18 cellular contexts compared by ENCODE assay signal in genomic region chr10:12564173-12564572, GRCh38.
DNase-seq lines count a peak whose midpoint lies in the region; ATAC-seq and TF ChIP-seq lines count a peak whose summit lies in the region.
"Had no signal": no experiment of that assay in that cellular context is flagged by ENCODE, and none has a peak within 500 bp of the region (broad histone marks: within the 10 kb centered on the region; RNA-seq: fewer than 3 reads in every experiment).

No MANE protein-coding gene starts in this region.

- no peaks in the 10 kb centered on the region for H3K4me1 ChIP-seq in breast epithelium

- no peaks in the 10 kb centered on the region for H3K9me3 ChIP-seq in breast epithelium

- no peaks in the 10 kb centered on the region for H3K9me3 Mint-ChIP-seq in MCF 10A (ENCODE audit: unreplicated experiment)
- no peaks in the 10 kb centered on the region for H3K9me3 Mint-ChIP-seq in stimulated activated naive B cell treated with anti-CD40 and anti-IgM and Interleukin-4, amounts not matched to agents 10 μg/mL and 1 μg/mL and 100 μg/mL, for 72 hours
- H3K9me3 Mint-ChIP-seq: neural crest cell had no signal

- in situ Hi-C loops in ACHN (cut with HindIII; ENCODE audit: low pct_ligation_motif_present, low pct_unique_long_range_greater_than_20kb, low sequenced_read_pairs), result no loop called here

- H3K27ac ChIP-seq in breast epithelium, result no peak overlapping the region
- H3K27ac ChIP-seq in epithelial cell of prostate, result no peak overlapping the region

- peak overlapping the region; percentile 46 for H3K27ac Mint-ChIP-seq in MCF 10A (ENCODE audit: low read depth, unreplicated experiment)
- H3K27ac Mint-ChIP-seq in stimulated activated naive B cell treated with anti-CD40 and anti-IgM and Interleukin-4, amounts not matched to agents 10 μg/mL and 1 μg/mL and 100 μg/mL, for 72 hours, result peak overlapping the region; percentile 49

- CTCF ChIA-PET in MCF 10A (lab: Yijun Ruan, JAX), result interaction anchor here (0.7 to 1.1 kb wide), 3 partner anchors 55 to 147 kb away, joined by 3 read pairs; no protein-coding TSS in a partner anchor

- POLR2A ChIA-PET in MCF 10A (lab: Yijun Ruan, JAX), result interaction anchor here (0.5 to 1.7 kb wide), 7 partner anchors 9 to 143 kb away, joined by 3 to 5 read pairs (median 3); no protein-coding TSS in a partner anchor

- DNase-seq in MCF 10A (ENCODE audit: unreplicated experiment) (peak; percentile 25), breast epithelium (ENCODE audit: low spot score in 2 of 2) (no peak), SW480 (ENCODE audit: low spot score) (peak; percentile 9), epithelial cell of prostate (ENCODE audit: low read depth, low spot score) (peak; percentile 16), NOMO-1 (lab: John Stamatoyannopoulos, UW; ENCODE audit: unreplicated experiment in 2 of 2) (no peak), ACHN (no peak), amygdala (lab: John Stamatoyannopoulos, UW) (no peak)
- DNase-seq in stimulated activated naive B cell treated with anti-CD40 and anti-IgM and Interleukin-4, amounts not matched to agents 10 μg/mL and 1 μg/mL and 100 μg/mL, for 72 hours, result no peak
- DNase-seq: activated T-cell treated with anti-CD3 and anti-CD28 coated beads for 4 hours; amniotic stem cell; GF-D8; islet precursor cell; Karpas-422; mesendoderm; NCI-H1417 treated with DMSO at 0.1 percent for 48 hours; stimulated activated CD4-positive, alpha-beta T cell treated with anti-CD3 and anti-CD28 coated beads, Interleukin-15, amount 100 ng/mL, for 24 hours had no signal

- H3K36me3 ChIP-seq in breast epithelium, result no peaks in the 10 kb centered on the region

- H3K4me3 ChIP-seq in breast epithelium, result no peak overlapping the region

- peaks cover 19% of the 10 kb centered on the region for H3K27me3 Mint-ChIP-seq in MCF 10A (ENCODE audit: insufficient read depth, unreplicated experiment)
- no peaks in the 10 kb centered on the region for H3K27me3 Mint-ChIP-seq in stimulated activated naive B cell treated with anti-CD40 and anti-IgM and Interleukin-4, amounts not matched to agents 10 μg/mL and 1 μg/mL and 100 μg/mL, for 72 hours

- H3K27me3 ChIP-seq in breast epithelium, result no peaks in the 10 kb centered on the region

- BruUV-seq in MCF 10A (replicated peaks; lab: Mats Ljungman, UMichigan), result no TSS peak

- H3K4me1 Mint-ChIP-seq in MCF 10A (ENCODE audit: insufficient read depth, unreplicated experiment), result peaks cover 14% of the 10 kb centered on the region
- peaks cover 51 to 73% of the 10 kb centered on the region in 2 donors for H3K4me1 Mint-ChIP-seq in stimulated activated naive B cell treated with anti-CD40 and anti-IgM and Interleukin-4, amounts not matched to agents 10 μg/mL and 1 μg/mL and 100 μg/mL, for 72 hours
- H3K4me1 Mint-ChIP-seq: neural crest cell had no signal

- intact Hi-C loops in MCF 10A (cut with micrococcal nuclease) (no loop called here), breast epithelium (cut with DNase I; ENCODE audit: low total_unique reads) (no loop called here)

- TF ChIP-seq POLR2A in breast epithelium (IDR thresholded peaks at IDR 0.05), result no peak

- no peak overlapping the region for H3K4me3 Mint-ChIP-seq in MCF 10A (ENCODE audit: unreplicated experiment)
- H3K4me3 Mint-ChIP-seq in stimulated activated naive B cell treated with anti-CD40 and anti-IgM and Interleukin-4, amounts not matched to agents 10 μg/mL and 1 μg/mL and 100 μg/mL, for 72 hours, result peak overlapping the region in 1 of 2 donors; percentile 60
- H3K4me3 Mint-ChIP-seq: neural crest cell had no signal

- TF ChIP-seq CTCF in MCF 10A (IDR thresholded peaks at IDR 0.05; ENCODE audit: unreplicated experiment) (no peak), breast epithelium (IDR thresholded peaks at IDR 0.05) (no peak)

- peaks cover 6% of the 10 kb centered on the region for H3K36me3 Mint-ChIP-seq in MCF 10A (ENCODE audit: insufficient read depth, unreplicated experiment)
- peaks cover 6 to 17% of the 10 kb centered on the region in 2 donors for H3K36me3 Mint-ChIP-seq in stimulated activated naive B cell treated with anti-CD40 and anti-IgM and Interleukin-4, amounts not matched to agents 10 μg/mL and 1 μg/mL and 100 μg/mL, for 72 hours

- peak; percentile 51 to 70 for ATAC-seq in stimulated activated naive B cell treated with anti-CD40 and anti-IgM and Interleukin-4, amounts not matched to agents 10 μg/mL and 1 μg/mL and 100 μg/mL, for 72 hours (replicated peaks)
- ATAC-seq: Right ventricle myocardium inferior had no signal

Comparison
In these comparisons a context has a peak if more than half of its experiments do, and no peak if none do; other contexts are left out.
1. DNase-seq: peak in MCF 10A (single experiment), SW480 (single experiment) and epithelial cell of prostate (single experiment); none in breast epithelium (0 of 2), stimulated activated naive B cell treated with anti-CD40 and anti-IgM and Interleukin-4, amounts not matched to agents 10 μg/mL and 1 μg/mL and 100 μg/mL, for 72 hours (single experiment), NOMO-1 (0 of 2), ACHN (single experiment) and amygdala (0 of 56).